34 cellular contexts compared by ENCODE assay signal in genomic region chr13:111258637-111259036, GRCh38.
"Had no signal": no experiment of that assay in that cellular context is flagged by ENCODE, and none has a peak within 500 bp of the region (broad histone marks: within the 10 kb centered on the region; RNA-seq: fewer than 3 reads in every experiment).

No MANE protein-coding gene starts in this region.

- H3K27me3 ChIP-seq: MG63 had no signal

- H3K9ac ChIP-seq: KMS-11 had no signal

- H3K4me2 ChIP-seq: KMS-11 had no signal

- DNase-seq: Karpas-422, Kasumi-1, KG1, MG63, MM.1S, MV-4-11, NCI-H1048, NCI-H1092, NCI-H1092 treated with DMSO at 0.1 percent for 48 hours, NCI-H1105, NCI-H1105 treated with DMSO at 0.1 percent for 48 hours, NCI-H1417, NCI-H1417 treated with DMSO at 0.1 percent for 48 hours, NCI-H1436, NCI-H1436 treated with DMSO at 0.1 percent for 48 hours, NCI-H146, NCI-H1694, NCI-H1694 treated with DMSO at 0.1 percent for 48 hours, NCI-H187, NCI-H187 treated with DMSO at 0.1 percent for 48 hours, NCI-H1930, NCI-H2029 treated with DMSO at 0.1 percent for 48 hours, NCI-H2081, NCI-H2081 treated with DMSO at 0.1 percent for 48 hours, NCI-H2107, NCI-H2171, NCI-H2171 treated with DMSO at 0.1 percent for 48 hours, NCI-H2227 treated with DMSO at 0.1 percent for 48 hours, NCI-H226, NCI-H345, NCI-H446, NCI-H446 treated with DMSO at 0.1 percent for 48 hours, NCI-H510A had no signal

- H3K9me3 ChIP-seq: MG63 had no signal

- H3K27ac ChIP-seq: KMS-11 had no signal

- H3K4me3 ChIP-seq: MG63 had no signal
